ENCODE assay signal across 1 cellular context in the genomic region with DNA sequence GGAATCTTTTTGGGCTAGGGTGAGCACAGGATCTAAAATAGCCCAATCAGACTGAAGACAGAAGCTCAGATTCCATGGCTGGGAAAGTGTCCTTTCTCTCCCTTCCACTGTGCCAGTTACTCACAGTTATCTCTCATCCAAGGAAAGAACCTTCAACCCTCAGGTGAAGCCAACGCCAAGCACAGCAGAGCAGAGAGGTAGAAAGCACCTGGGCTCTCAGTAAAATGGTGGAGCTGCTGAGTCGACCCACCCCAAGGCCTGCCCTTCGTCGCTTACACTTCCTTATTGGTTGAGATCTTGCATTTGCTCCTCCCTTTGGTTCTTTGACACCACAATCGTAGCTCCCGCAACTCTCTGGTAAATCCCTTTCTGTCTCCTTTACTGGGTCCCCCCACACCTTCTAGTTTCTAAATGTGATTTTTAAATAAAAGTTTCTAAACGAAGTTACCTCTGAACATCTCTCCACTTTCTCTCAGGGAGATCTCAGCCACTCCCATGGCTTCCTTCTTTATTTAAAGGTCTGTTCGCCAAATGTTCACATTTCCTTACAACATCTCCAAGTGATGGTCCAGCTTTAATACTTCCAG.
A peak's percentile ranks its signal among the peaks of the same experiment; 100 is the strongest.
TF ChIP-seq lines count a peak whose summit lies in the region.

No MANE protein-coding gene starts in this region.

TF ChIP-seq in K562, 482 proteins besides CTCF, POLR2A, EP300 and RAD21 (continued from another document):
- TF ChIP-seq CBFA2T2 (conservative IDR thresholded peaks at IDR 0.05): no peak
- TF ChIP-seq, protein P1, sequence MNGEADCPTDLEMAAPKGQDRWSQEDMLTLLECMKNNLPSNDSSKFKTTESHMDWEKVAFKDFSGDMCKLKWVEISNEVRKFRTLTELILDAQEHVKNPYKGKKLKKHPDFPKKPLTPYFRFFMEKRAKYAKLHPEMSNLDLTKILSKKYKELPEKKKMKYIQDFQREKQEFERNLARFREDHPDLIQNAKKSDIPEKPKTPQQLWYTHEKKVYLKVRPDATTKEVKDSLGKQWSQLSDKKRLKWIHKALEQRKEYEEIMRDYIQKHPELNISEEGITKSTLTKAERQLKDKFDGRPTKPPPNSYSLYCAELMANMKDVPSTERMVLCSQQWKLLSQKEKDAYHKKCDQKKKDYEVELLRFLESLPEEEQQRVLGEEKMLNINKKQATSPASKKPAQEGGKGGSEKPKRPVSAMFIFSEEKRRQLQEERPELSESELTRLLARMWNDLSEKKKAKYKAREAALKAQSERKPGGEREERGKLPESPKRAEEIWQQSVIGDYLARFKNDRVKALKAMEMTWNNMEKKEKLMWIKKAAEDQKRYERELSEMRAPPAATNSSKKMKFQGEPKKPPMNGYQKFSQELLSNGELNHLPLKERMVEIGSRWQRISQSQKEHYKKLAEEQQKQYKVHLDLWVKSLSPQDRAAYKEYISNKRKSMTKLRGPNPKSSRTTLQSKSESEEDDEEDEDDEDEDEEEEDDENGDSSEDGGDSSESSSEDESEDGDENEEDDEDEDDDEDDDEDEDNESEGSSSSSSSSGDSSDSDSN (IDR thresholded peaks at IDR 0.05; ENCODE audit: borderline replicate concordance in 1 of 2, low read depth in 2 of 2, low read length in 2 of 2): no peak
- no peak for TF ChIP-seq MCM5 (IDR thresholded peaks at IDR 0.05; ENCODE audit: low read depth)
- TF ChIP-seq ATF6 (CRISPR knock-in tag; IDR thresholded peaks at IDR 0.05): 0 out of 2 replicates have a peak, but pooled peaks have one; percentile 16
- no peak for TF ChIP-seq PCBP1 (IDR thresholded peaks at IDR 0.05; ENCODE audit: low read depth, low read length, poor library complexity, severe bottlenecking)
- TF ChIP-seq MBD2 (IDR thresholded peaks at IDR 0.05; ENCODE audit: borderline replicate concordance, low read depth): peak; percentile 61; the same call in 1 of the 2 replicates
- peak; percentile 22 for TF ChIP-seq NELFE (IDR thresholded peaks at IDR 0.05; ENCODE audit: insufficient read depth, insufficient read length)
- TF ChIP-seq, protein P2, sequence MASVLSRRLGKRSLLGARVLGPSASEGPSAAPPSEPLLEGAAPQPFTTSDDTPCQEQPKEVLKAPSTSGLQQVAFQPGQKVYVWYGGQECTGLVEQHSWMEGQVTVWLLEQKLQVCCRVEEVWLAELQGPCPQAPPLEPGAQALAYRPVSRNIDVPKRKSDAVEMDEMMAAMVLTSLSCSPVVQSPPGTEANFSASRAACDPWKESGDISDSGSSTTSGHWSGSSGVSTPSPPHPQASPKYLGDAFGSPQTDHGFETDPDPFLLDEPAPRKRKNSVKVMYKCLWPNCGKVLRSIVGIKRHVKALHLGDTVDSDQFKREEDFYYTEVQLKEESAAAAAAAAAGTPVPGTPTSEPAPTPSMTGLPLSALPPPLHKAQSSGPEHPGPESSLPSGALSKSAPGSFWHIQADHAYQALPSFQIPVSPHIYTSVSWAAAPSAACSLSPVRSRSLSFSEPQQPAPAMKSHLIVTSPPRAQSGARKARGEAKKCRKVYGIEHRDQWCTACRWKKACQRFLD (CRISPR knock-in tag; IDR thresholded peaks at IDR 0.05): peak; percentile 73; the same call in 1 of the 2 replicates
- TF ChIP-seq CREM (IDR thresholded peaks at IDR 0.05; ENCODE audit: low read depth): peak; percentile 33; the same call in 1 of the 2 replicates
- no peak for TF ChIP-seq HMG20A (CRISPR knock-in tag; conservative IDR thresholded peaks at IDR 0.05)
- TF ChIP-seq EP400 (IDR thresholded peaks at IDR 0.05): peak; percentile 10; the same call in 1 of the 2 replicates
- peak; percentile 62 for TF ChIP-seq NFYB (IDR thresholded peaks at IDR 0.05; ENCODE audit: extremely low read depth, insufficient read length)
- TF ChIP-seq JUN (IDR thresholded peaks at IDR 0.05; ENCODE audit: borderline replicate concordance, low read depth, low read length): no peak
- TF ChIP-seq JUN (CRISPR knock-in tag; IDR thresholded peaks at IDR 0.05; ENCODE audit: borderline replicate concordance): no peak
- peak in 1 of 2 experiments; percentile 14 for TF ChIP-seq E2F6 (IDR thresholded peaks at IDR 0.05; ENCODE audit: borderline replicate concordance in 1 of 2, extremely low read depth in 1 of 2, insufficient read depth in 1 of 2, insufficient read length in 1 of 2, low read depth in 1 of 2, low read length in 1 of 2, poor library complexity in 1 of 2, severe bottlenecking in 1 of 2)
- 0 out of 2 replicates have a peak, but pooled peaks have one; percentile 26 for TF ChIP-seq ATF7 (IDR thresholded peaks at IDR 0.05)
- 0 out of 2 replicates have a peak, but pooled peaks have one; percentile 30 for TF ChIP-seq MAFK (IDR thresholded peaks at IDR 0.05; ENCODE audit: low read length)
- 0 out of 2 replicates have a peak, but pooled peaks have one; percentile 7 for TF ChIP-seq GATAD2B (IDR thresholded peaks at IDR 0.05; ENCODE audit: borderline replicate concordance)
- no peak for TF ChIP-seq POLR3A (IDR thresholded peaks at IDR 0.05; ENCODE audit: borderline replicate concordance, extremely low read depth, insufficient read depth, insufficient read length)
- TF ChIP-seq TBL1XR1 (IDR thresholded peaks at IDR 0.05; ENCODE audit: low read length in 2 of 2): peak in 1 of 2 experiments; percentile 27; a peak in 1 of 4 replicates
- TF ChIP-seq HNRNPUL1 (IDR thresholded peaks at IDR 0.05; ENCODE audit: low read length): no peak
- TF ChIP-seq, protein P3, sequence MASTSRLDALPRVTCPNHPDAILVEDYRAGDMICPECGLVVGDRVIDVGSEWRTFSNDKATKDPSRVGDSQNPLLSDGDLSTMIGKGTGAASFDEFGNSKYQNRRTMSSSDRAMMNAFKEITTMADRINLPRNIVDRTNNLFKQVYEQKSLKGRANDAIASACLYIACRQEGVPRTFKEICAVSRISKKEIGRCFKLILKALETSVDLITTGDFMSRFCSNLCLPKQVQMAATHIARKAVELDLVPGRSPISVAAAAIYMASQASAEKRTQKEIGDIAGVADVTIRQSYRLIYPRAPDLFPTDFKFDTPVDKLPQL (IDR thresholded peaks at IDR 0.05; ENCODE audit: extremely low read depth, insufficient read length): peak; percentile 90
- TF ChIP-seq SMC3 (conservative IDR thresholded peaks at IDR 0.05; ENCODE audit: insufficient read depth, low read depth, low read length): 0 out of 2 replicates have a peak, but pooled peaks have one; percentile 13
- TF ChIP-seq TRIM25 (IDR thresholded peaks at IDR 0.05; ENCODE audit: borderline replicate concordance): 0 out of 2 replicates have a peak, but pooled peaks have one; percentile 39
- no peak for TF ChIP-seq FOXA1 (IDR thresholded peaks at IDR 0.05; ENCODE audit: borderline replicate concordance)
- TF ChIP-seq PCBP2 (IDR thresholded peaks at IDR 0.05; ENCODE audit: low read depth, low read length, poor library complexity, severe bottlenecking): no peak
- TF ChIP-seq TAF1 (IDR thresholded peaks at IDR 0.05; ENCODE audit: control insufficient read depth, extremely low read depth, insufficient read depth, low read length, severe bottlenecking): peak; percentile 82
- no peak for TF ChIP-seq ZNF124 (CRISPR knock-in tag; IDR thresholded peaks at IDR 0.05)
- peak; percentile 85 for TF ChIP-seq SUPT5H (IDR thresholded peaks at IDR 0.05)
- peak; percentile 64 for TF ChIP-seq NFRKB (IDR thresholded peaks at IDR 0.05; ENCODE audit: low read depth)
- no peak for TF ChIP-seq EZH2 (IDR thresholded peaks at IDR 0.05; ENCODE audit: borderline replicate concordance, low read depth, low read length)
